8 cellular contexts compared by ENCODE assay signal in the genomic region with DNA sequence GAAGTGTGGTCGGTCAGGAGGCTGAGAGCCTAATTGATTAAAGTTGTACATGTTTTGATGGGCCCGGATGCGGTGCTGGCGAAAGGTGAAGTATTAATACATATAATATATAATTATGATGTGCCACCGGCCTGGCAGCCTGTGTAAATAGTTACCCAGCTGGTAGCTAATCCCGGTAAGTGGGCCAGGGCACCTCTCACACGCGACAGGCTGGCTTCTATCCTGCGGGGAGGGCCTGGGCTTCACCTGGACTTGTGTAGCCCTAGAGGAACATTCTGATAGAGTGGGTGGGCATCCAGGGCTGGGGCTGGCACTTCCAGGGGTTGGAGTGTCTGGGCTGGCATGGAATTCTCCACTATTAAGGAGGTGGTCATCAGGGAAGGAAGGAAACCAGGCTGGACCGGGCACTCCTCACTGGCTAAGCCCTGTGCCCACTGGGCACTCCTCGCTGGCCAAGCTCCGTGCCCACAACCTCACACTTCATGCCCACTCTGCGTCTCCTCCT.
"Had no signal": no experiment of that assay in that cellular context is flagged by ENCODE, and none has a peak within 500 bp of the region (broad histone marks: within the 10 kb centered on the region; RNA-seq: fewer than 3 reads in every experiment).

No MANE protein-coding gene starts in this region.

- DNase-seq: activated gamma-delta T cell; activated T-cell treated with anti-CD3 and anti-CD28 coated beads, Interleukin-2, amount 50 U/mL, for 24 hours; amygdala; brain microvascular endothelial cell; hypothalamus; midbrain; naive B cell; thyroid gland had no signal
